In the genomic region with DNA sequence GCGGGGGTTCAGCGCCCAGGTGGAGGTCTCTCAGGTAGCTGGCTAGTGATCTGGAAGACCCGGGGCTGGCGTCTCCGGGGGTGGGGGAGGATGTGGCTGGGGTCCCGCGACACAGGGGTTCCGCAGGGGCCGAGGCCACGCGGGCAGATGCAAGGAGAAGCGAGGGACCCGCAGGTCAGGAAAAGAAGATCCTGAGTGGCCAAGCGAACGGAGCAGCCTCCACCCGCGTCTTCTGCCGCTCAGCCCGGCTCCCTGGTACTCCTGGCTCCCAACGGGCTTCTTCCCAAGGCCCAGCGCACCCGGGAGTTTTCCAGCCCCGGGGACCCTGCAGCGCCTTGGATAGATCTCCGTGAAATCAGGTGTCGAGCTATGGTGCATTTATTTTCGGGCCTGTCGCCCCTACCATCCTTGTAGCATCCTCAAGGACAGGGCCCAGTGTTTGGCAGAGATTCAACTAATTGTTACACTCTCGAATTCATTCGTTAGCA, we compare ENCODE assay signal across 8 cellular contexts. TPM values are rescaled to one million over a fixed set of nuclear protein-coding genes. Genes with fewer than 3 reads are reported as not detected.
DNase-seq lines count a peak whose midpoint lies in the region; ATAC-seq and TF ChIP-seq lines count a peak whose summit lies in the region.

No MANE protein-coding gene starts in this region.

- H3K4me1 ChIP-seq in left lung, result peaks cover 10 to 35% of the 10 kb centered on the region in 2 donors

- in situ Hi-C loops in G401 (cut with HindIII; ENCODE audit: low sequenced_read_pairs), result no loop called here

- no peak for TF ChIP-seq CTCF in left lung (IDR thresholded peaks at IDR 0.05)

- H3K9me3 ChIP-seq in left lung, result no peaks in the 10 kb centered on the region

- intact Hi-C loops in left lung (cut with DNase I), result no loop called here

- H3K36me3 ChIP-seq in left lung, result no peaks in the 10 kb centered on the region

- ATAC-seq in left lung (peak; percentile 4), GM19351 (IDR thresholded peaks at IDR 0.05; ENCODE audit: unreplicated experiment) (no peak), GM18498 (IDR thresholded peaks at IDR 0.05; ENCODE audit: unreplicated experiment) (no peak)

- no peaks in the 10 kb centered on the region for H3K27me3 ChIP-seq in left lung

- H3K4me3 ChIP-seq in left lung, result peak overlapping the region; percentile 55 to 68

- H3K27ac ChIP-seq in left lung, result peak overlapping the region; percentile 22 to 50
- peak overlapping the region; percentile 66 for H3K27ac ChIP-seq in substantia nigra (ENCODE audit: low read depth, low read length, poor library complexity, severe bottlenecking)

- peak; percentile 69 for DNase-seq in G401 (ENCODE audit: low spot score)
- DNase-seq in M059J (ENCODE audit: low read depth), result peak; percentile 39
- DNase-seq in astrocyte of the hippocampus (ENCODE audit: low read depth, low spot score), result peak; percentile 57
- DNase-seq in left lung, result no peak
- peak in 19 of 49 donors; percentile 28 to 76 (median 53) for DNase-seq in substantia nigra (lab: John Stamatoyannopoulos, UW)
- no peak for DNase-seq in activated gamma-delta T cell treated with Interleukin-2 at 50 U/mL for 16 hours

RNA-seq across cellular contexts. Expression of gene CHD6, which starts 0.7 kb away (rescaled TPM):
- 9.5 and 14.2 TPM in 2 replicates for total RNA-seq in G401 (2014; rRNA removed; shearing (Covaris generic))
- 16.8 and 25.6 TPM in 2 replicates for total RNA-seq in M059J (2014; rRNA removed; shearing (Covaris generic))
- 10 to 100 TPM; 27.7 to 34.8 TPM for total RNA-seq in left lung

Comparison
In these comparisons a context has a peak if more than half of its experiments do, and no peak if none do; other contexts are left out.
1. DNase-seq: peak in G401 (single experiment), M059J (single experiment) and astrocyte of the hippocampus (single experiment); none in left lung (0 of 2) and activated gamma-delta T cell treated with Interleukin-2 at 50 U/mL for 16 hours (single experiment).